In genomic region chr11:47242596-47243192, GRCh38 we compare ENCODE assay signal across 21 cellular contexts. TPM values are rescaled to one million over a fixed set of nuclear protein-coding genes. Genes with fewer than 3 reads are reported as not detected.
DNase-seq lines count a peak whose midpoint lies in the region; ATAC-seq, FAIRE-seq and TF ChIP-seq lines count a peak whose summit lies in the region.
"Had no signal": no experiment of that assay in that cellular context is flagged by ENCODE, and none has a peak within 500 bp of the region (broad histone marks: within the 10 kb centered on the region; RNA-seq: fewer than 3 reads in every experiment).

No MANE protein-coding gene starts in this region.

- H3K4me2 ChIP-seq in fibroblast of lung (ENCODE audit: extremely low read depth, insufficient read depth, low read length): no peak overlapping the region

- H3K27me3 Mint-ChIP-seq in T-helper 17 cell: no peaks in the 10 kb centered on the region
- no peaks in the 10 kb centered on the region for H3K27me3 Mint-ChIP-seq in stimulated activated naive B cell treated with anti-CD40 and anti-IgM and Interleukin-4, amounts not matched to agents 10 μg/mL and 1 μg/mL and 100 μg/mL, for 72 hours
- H3K27me3 Mint-ChIP-seq: activated naive CD8-positive, alpha-beta T cell; IgD-negative memory B cell had no signal

- peak overlapping the region; percentile 23 for H3K27ac ChIP-seq in fibroblast of lung (ENCODE audit: insufficient read depth, low read length)
- H3K27ac ChIP-seq: heart right ventricle, right atrium auricular region had no signal

- TF ChIP-seq CTCF in fibroblast of lung (conservative IDR thresholded peaks at IDR 0.05 in 1 of 2, IDR thresholded peaks at IDR 0.05 in 1 of 2; ENCODE audit: low read depth in 1 of 2, low read length in 2 of 2): no peak

- H3K4me3 Mint-ChIP-seq in T-helper 17 cell: no peak overlapping the region
- H3K4me3 Mint-ChIP-seq in stimulated activated naive B cell treated with anti-CD40 and anti-IgM and Interleukin-4, amounts not matched to agents 10 μg/mL and 1 μg/mL and 100 μg/mL, for 72 hours: peak overlapping the region in 1 of 2 donors; percentile 30
- H3K4me3 Mint-ChIP-seq: activated naive CD8-positive, alpha-beta T cell; mesothelial cell of epicardium had no signal

- no peaks in the 10 kb centered on the region for H4K20me1 ChIP-seq in fibroblast of lung (ENCODE audit: control insufficient read depth, extremely low read depth, insufficient read depth, low read length)

- no peak for FAIRE-seq in GM12891 (lab: Jason Lieb, UNC)
- FAIRE-seq: urothelium cell line had no signal

- H3K36me3 Mint-ChIP-seq in activated naive CD4-positive, alpha-beta T cell treated with anti-CD3 and anti-CD28 coated beads, Interleukin-2, amount 50 U/mL, for 72 hours: peaks cover 11 to 27% of the 10 kb centered on the region in 2 donors
- H3K36me3 Mint-ChIP-seq in T-helper 17 cell (ENCODE audit: low read depth): peaks cover 16% of the 10 kb centered on the region
- H3K36me3 Mint-ChIP-seq in stimulated activated naive B cell treated with anti-CD40 and anti-IgM and Interleukin-4, amounts not matched to agents 10 μg/mL and 1 μg/mL and 100 μg/mL, for 72 hours: peaks cover 58 to 82% of the 10 kb centered on the region in 2 donors

- no peaks in the 10 kb centered on the region for H3K27me3 ChIP-seq in fibroblast of lung (ENCODE audit: control insufficient read depth, insufficient read depth, low read length)
- H3K27me3 ChIP-seq: heart right ventricle, right atrium auricular region had no signal

- peaks cover 39% of the 10 kb centered on the region for H3K36me3 ChIP-seq in fibroblast of lung (ENCODE audit: control insufficient read depth, insufficient read depth, low read length)

- no peaks in the 10 kb centered on the region for H3K9me3 Mint-ChIP-seq in activated naive CD4-positive, alpha-beta T cell treated with anti-CD3 and anti-CD28 coated beads, Interleukin-2, amount 50 U/mL, for 72 hours
- no peaks in the 10 kb centered on the region for H3K9me3 Mint-ChIP-seq in stimulated activated naive B cell treated with anti-CD40 and anti-IgM and Interleukin-4, amounts not matched to agents 10 μg/mL and 1 μg/mL and 100 μg/mL, for 72 hours
- H3K9me3 Mint-ChIP-seq: CD8-positive, alpha-beta memory T cell; IgD-negative memory B cell; mesothelial cell of epicardium had no signal

- no peak overlapping the region for H3K9ac ChIP-seq in fibroblast of lung (ENCODE audit: insufficient read depth, low read length)

- H3K4me3 ChIP-seq in fibroblast of lung (replicated peaks in 1 of 4; ENCODE audit: control extremely low read depth in 1 of 4, insufficient read depth in 1 of 4, low read depth in 3 of 4, low read length in 4 of 4): no peak overlapping the region
- H3K4me3 ChIP-seq: heart right ventricle, right atrium auricular region had no signal

- H3K27ac Mint-ChIP-seq in activated naive CD4-positive, alpha-beta T cell treated with anti-CD3 and anti-CD28 coated beads, Interleukin-2, amount 50 U/mL, for 72 hours: peak overlapping the region; percentile 81 to 82
- peak overlapping the region; percentile 94 for H3K27ac Mint-ChIP-seq in T-helper 17 cell
- peak overlapping the region; percentile 47 for H3K27ac Mint-ChIP-seq in stimulated activated naive B cell treated with anti-CD40 and anti-IgM and Interleukin-4, amounts not matched to agents 10 μg/mL and 1 μg/mL and 100 μg/mL, for 72 hours
- H3K27ac Mint-ChIP-seq: mesothelial cell of epicardium had no signal

- no peaks in the 10 kb centered on the region for H3K9me3 ChIP-seq in T-helper 17 cell (ENCODE audit: control insufficient read depth, low read length, poor library complexity, severe bottlenecking)
- H3K9me3 ChIP-seq in fibroblast of lung (ENCODE audit: control insufficient read depth, insufficient read depth, low read depth, low read length): no peaks in the 10 kb centered on the region
- H3K9me3 ChIP-seq: heart right ventricle, right atrium auricular region had no signal

- H3K4me1 ChIP-seq in fibroblast of lung (ENCODE audit: control insufficient read depth, extremely low read depth, insufficient read depth, low read length): peaks cover 4% of the 10 kb centered on the region

- no peak for ATAC-seq in activated naive CD4-positive, alpha-beta T cell treated with anti-CD3 and anti-CD28 coated beads, Interleukin-2, amount 50 U/mL, for 72 hours
- no peak for ATAC-seq in T-helper 17 cell
- ATAC-seq in stimulated activated naive B cell treated with anti-CD40 and anti-IgM and Interleukin-4, amounts not matched to agents 10 μg/mL and 1 μg/mL and 100 μg/mL, for 72 hours (replicated peaks): peak; percentile 21 to 24
- ATAC-seq: heart right ventricle had no signal

- peaks cover 2% of the 10 kb centered on the region for H3K79me2 ChIP-seq in fibroblast of lung (ENCODE audit: control insufficient read depth, insufficient read depth, low read length)

- no peak for DNase-seq in activated naive CD4-positive, alpha-beta T cell treated with anti-CD3 and anti-CD28 coated beads, Interleukin-2, amount 50 U/mL, for 72 hours (ENCODE audit: low spot score in 2 of 2)
- no peak for DNase-seq in activated naive CD4-positive, alpha-beta T cell (lab: John Stamatoyannopoulos, UW)
- DNase-seq in T-helper 17 cell: no peak
- DNase-seq in fibroblast of lung (ENCODE audit: low read depth in 2 of 2): no peak
- DNase-seq in stimulated activated naive B cell treated with anti-CD40 and anti-IgM and Interleukin-4, amounts not matched to agents 10 μg/mL and 1 μg/mL and 100 μg/mL, for 72 hours: no peak
- no peak for DNase-seq in effector CD4-positive, alpha-beta T cell
- DNase-seq in GM12891 (ENCODE audit: insufficient read length, low spot score): no peak
- DNase-seq in SIG-M5 (lab: John Stamatoyannopoulos, UW): no peak
- DNase-seq: activated CD8-positive, alpha-beta memory T cell treated with anti-CD3 and anti-CD28 coated beads, Interleukin-2, amount 50 U/mL, for 4 hours; DND-41; heart right ventricle; NCI-H1048; NCI-H2081; NCI-H510A; SHP77 treated with DMSO at 0.1 percent for 48 hours had no signal

- H2AFZ ChIP-seq in fibroblast of lung (ENCODE audit: low read length): no peak overlapping the region

- TF ChIP-seq POLR2A in GM12891 (IDR thresholded peaks at IDR 0.05; ENCODE audit: low read depth, low read length): no peak

- H3K4me1 Mint-ChIP-seq in T-helper 17 cell: peaks cover 7% of the 10 kb centered on the region
- H3K4me1 Mint-ChIP-seq in stimulated activated naive B cell treated with anti-CD40 and anti-IgM and Interleukin-4, amounts not matched to agents 10 μg/mL and 1 μg/mL and 100 μg/mL, for 72 hours: peaks cover 11 to 21% of the 10 kb centered on the region in 2 donors

TF ChIP-seq in GM12891, 5 proteins besides CTCF, POLR2A, EP300 and RAD21:
- no peak for TF ChIP-seq SPI1 (IDR thresholded peaks at IDR 0.05; ENCODE audit: low read depth, low read length)
- no peak for TF ChIP-seq POLR2AphosphoS5 (IDR thresholded peaks at IDR 0.05; ENCODE audit: low read depth, low read length)
- no peak for TF ChIP-seq POU2F2 (IDR thresholded peaks at IDR 0.05; ENCODE audit: low read depth, low read length)
- no peak for TF ChIP-seq PAX5 (IDR thresholded peaks at IDR 0.05; ENCODE audit: insufficient read depth, low read length, severe bottlenecking)
- TF ChIP-seq TAF1 (IDR thresholded peaks at IDR 0.05; ENCODE audit: low read depth, low read length): no peak

RNA-seq across cellular contexts. Expression of gene ACP2, which starts 5.9 kb away (rescaled TPM):
- 10 to 100 TPM in 1 of 2 donors, 1 to 10 TPM in 1; 8.0 to 12.7 TPM for total RNA-seq in activated naive CD4-positive, alpha-beta T cell treated with anti-CD3 and anti-CD28 coated beads, Interleukin-2, amount 50 U/mL, for 72 hours
- total RNA-seq in T-helper 17 cell: 10 to 100 TPM; 19.6 to 23.1 TPM
- 16.2 and 23.9 TPM in 2 replicates for total RNA-seq in fibroblast of lung
- 18.9 and 25.6 TPM in 2 replicates for polyA plus RNA-seq in fibroblast of lung
- 26.8 and 33.2 TPM in 2 replicates for polyA plus RNA-seq in fibroblast of lung (2012)
- 87.1 and 94.1 TPM in 2 replicates for polyA minus RNA-seq in fibroblast of lung (ENCODE audit: low replicate concordance)
- polyA plus RNA-seq in GM12891 (2012; ENCODE audit: low read depth, missing spikeins): 10.5 TPM

RNA-seq across cellular contexts. Expression of gene NR1H3, which starts 15.1 kb away (rescaled TPM):
- total RNA-seq in activated naive CD4-positive, alpha-beta T cell treated with anti-CD3 and anti-CD28 coated beads, Interleukin-2, amount 50 U/mL, for 72 hours: 10 to 100 TPM in 1 of 2 donors, 1 to 10 TPM in 1; 6.9 to 11.1 TPM
- total RNA-seq in T-helper 17 cell: 1 to 10 TPM; 2.2 to 4.3 TPM
- 55.5 and 56.3 TPM in 2 replicates for total RNA-seq in fibroblast of lung
- polyA plus RNA-seq in fibroblast of lung: 16.9 and 21.3 TPM in 2 replicates
- 22.8 and 29.0 TPM in 2 replicates for polyA plus RNA-seq in fibroblast of lung (2012)
- 34.5 and 95.8 TPM in 2 replicates for polyA minus RNA-seq in fibroblast of lung (ENCODE audit: low replicate concordance)
- 3.9 TPM for polyA plus RNA-seq in GM12891 (2012; ENCODE audit: low read depth, missing spikeins)

RNA-seq across cellular contexts. Expression of gene MADD, which starts 27.2 kb away (rescaled TPM):
- total RNA-seq in activated naive CD4-positive, alpha-beta T cell treated with anti-CD3 and anti-CD28 coated beads, Interleukin-2, amount 50 U/mL, for 72 hours: 100 to 1,000 TPM in 1 of 2 donors, 10 to 100 TPM in 1; 68.9 to 140 TPM
- total RNA-seq in T-helper 17 cell: 100 to 1,000 TPM; 155 to 209 TPM
- total RNA-seq in fibroblast of lung: 11.8 and 15.4 TPM in 2 replicates
- polyA plus RNA-seq in fibroblast of lung: 7.0 and 9.1 TPM in 2 replicates
- 13.4 and 14.1 TPM in 2 replicates for polyA plus RNA-seq in fibroblast of lung (2012)
- polyA minus RNA-seq in fibroblast of lung (ENCODE audit: low replicate concordance): 144 and 301 TPM in 2 replicates
- 15.8 TPM for polyA plus RNA-seq in GM12891 (2012; ENCODE audit: low read depth, missing spikeins)

RNA-seq across cellular contexts. Expression of gene DDB2, which starts 27.9 kb away (rescaled TPM):
- 100 to 1,000 TPM; 194 to 486 TPM for total RNA-seq in activated naive CD4-positive, alpha-beta T cell treated with anti-CD3 and anti-CD28 coated beads, Interleukin-2, amount 50 U/mL, for 72 hours
- 10 to 100 TPM; 75.3 to 77.0 TPM for total RNA-seq in T-helper 17 cell
- 53.4 and 70.0 TPM in 2 replicates for total RNA-seq in fibroblast of lung
- 21.2 and 45.4 TPM in 2 replicates for polyA plus RNA-seq in fibroblast of lung
- 20.2 and 43.1 TPM in 2 replicates for polyA plus RNA-seq in fibroblast of lung (2012)
- polyA minus RNA-seq in fibroblast of lung (ENCODE audit: low replicate concordance): 8.8 and 32.4 TPM in 2 replicates
- 133 TPM for polyA plus RNA-seq in GM12891 (2012; ENCODE audit: low read depth, missing spikeins)

RNA-seq across cellular contexts. Expression of gene PACSIN3, which starts 56.5 kb away (rescaled TPM):
- 10 to 100 TPM; 10.5 to 17.1 TPM for total RNA-seq in activated naive CD4-positive, alpha-beta T cell treated with anti-CD3 and anti-CD28 coated beads, Interleukin-2, amount 50 U/mL, for 72 hours
- total RNA-seq in T-helper 17 cell (1 to 10 TPM in 1 of 2 donors, under 1 TPM in 1; 0.30 to 1.4 TPM), fibroblast of lung (19.8 and 20.0 TPM in 2 replicates)
- 7.0 and 10.8 TPM in 2 replicates for polyA plus RNA-seq in fibroblast of lung
- 14.2 and 18.4 TPM in 2 replicates for polyA plus RNA-seq in fibroblast of lung (2012)
- 6.6 and 16.7 TPM in 2 replicates for polyA minus RNA-seq in fibroblast of lung (ENCODE audit: low replicate concordance)
- 0.87 TPM for polyA plus RNA-seq in GM12891 (2012; ENCODE audit: low read depth, missing spikeins)
- polyA plus RNA-seq: CD8-positive, alpha-beta memory T cell; IgD-negative memory B cell had no signal

Comparison
In these comparisons a context has a peak if more than half of its experiments do, and no peak if none do; other contexts are left out.
1. ATAC-seq: peak in stimulated activated naive B cell treated with anti-CD40 and anti-IgM and Interleukin-4, amounts not matched to agents 10 μg/mL and 1 μg/mL and 100 μg/mL, for 72 hours (2 of 2); none in activated naive CD4-positive, alpha-beta T cell treated with anti-CD3 and anti-CD28 coated beads, Interleukin-2, amount 50 U/mL, for 72 hours (0 of 2) and T-helper 17 cell (single experiment).
2. Peak in every context shown above with its lines, with median percentiles within 50 percentile points of each other: H3K27ac Mint-ChIP-seq.